In genomic region chr5:177402271-177403043, GRCh38 we compare ENCODE assay signal across 6 cellular contexts.
A peak's percentile ranks its signal among the peaks of the same experiment; 100 is the strongest.
DNase-seq lines count a peak whose midpoint lies in the region.

No MANE protein-coding gene starts in this region.

- DNase-seq in DMS53 (lab: John Stamatoyannopoulos, UW) (peak; percentile 98), NCI-H2107 (lab: John Stamatoyannopoulos, UW) (peak; percentile 30), NOMO-1 treated with dmso at 0.1 percent for 144 hours (lab: John Stamatoyannopoulos, UW; ENCODE audit: unreplicated experiment) (no peak)
- DNase-seq in activated T-cell treated with anti-CD3 and anti-CD28 coated beads, Interleukin-2, amount 50 U/mL, for 24 hours = peak; percentile 79

- H3K9me3 ChIP-seq in iPS-18c (ENCODE audit: control insufficient read depth, insufficient read depth, low read length) = peaks cover 2% of the 10 kb centered on the region

- H3K4me3 ChIP-seq in iPS-18c (ENCODE audit: insufficient read depth, low read depth, low read length) = peak overlapping the region; percentile 62; the same call in 1 of the 2 replicates

- H3K9me3 Mint-ChIP-seq in activated T-cell treated with anti-CD3 and anti-CD28 coated beads, Interleukin-2, amount 50 U/mL, for 24 hours = no peaks in the 10 kb centered on the region
- H3K9me3 Mint-ChIP-seq in stimulated activated naive CD8-positive, alpha-beta T cell treated with anti-CD3 and anti-CD28 coated beads, Interleukin-15, Interleukin-2, amounts not matched to agents 100 ng/mL and 50 ng/mL, for 24 hours = no peaks in the 10 kb centered on the region

- H3K4me1 Mint-ChIP-seq in activated T-cell treated with anti-CD3 and anti-CD28 coated beads, Interleukin-2, amount 50 U/mL, for 24 hours (ENCODE audit: low read depth) = peaks cover 33% of the 10 kb centered on the region
- H3K4me1 Mint-ChIP-seq in stimulated activated naive CD8-positive, alpha-beta T cell treated with anti-CD3 and anti-CD28 coated beads, Interleukin-15, Interleukin-2, amounts not matched to agents 100 ng/mL and 50 ng/mL, for 24 hours (ENCODE audit: low read depth) = peaks cover 37% of the 10 kb centered on the region

- H3K27ac Mint-ChIP-seq in activated T-cell treated with anti-CD3 and anti-CD28 coated beads, Interleukin-2, amount 50 U/mL, for 24 hours = peak overlapping the region; percentile 30
- no peak overlapping the region for H3K27ac Mint-ChIP-seq in stimulated activated naive CD8-positive, alpha-beta T cell treated with anti-CD3 and anti-CD28 coated beads, Interleukin-15, Interleukin-2, amounts not matched to agents 100 ng/mL and 50 ng/mL, for 24 hours

- H3K27me3 Mint-ChIP-seq in activated T-cell treated with anti-CD3 and anti-CD28 coated beads, Interleukin-2, amount 50 U/mL, for 24 hours = peaks cover 27% of the 10 kb centered on the region
- peaks cover 27% of the 10 kb centered on the region for H3K27me3 Mint-ChIP-seq in stimulated activated naive CD8-positive, alpha-beta T cell treated with anti-CD3 and anti-CD28 coated beads, Interleukin-15, Interleukin-2, amounts not matched to agents 100 ng/mL and 50 ng/mL, for 24 hours

- no peaks in the 10 kb centered on the region for H3K36me3 Mint-ChIP-seq in activated T-cell treated with anti-CD3 and anti-CD28 coated beads, Interleukin-2, amount 50 U/mL, for 24 hours (ENCODE audit: low read depth)
- no peaks in the 10 kb centered on the region for H3K36me3 Mint-ChIP-seq in stimulated activated naive CD8-positive, alpha-beta T cell treated with anti-CD3 and anti-CD28 coated beads, Interleukin-15, Interleukin-2, amounts not matched to agents 100 ng/mL and 50 ng/mL, for 24 hours (ENCODE audit: low read depth)

- H3K4me3 Mint-ChIP-seq in activated T-cell treated with anti-CD3 and anti-CD28 coated beads, Interleukin-2, amount 50 U/mL, for 24 hours = peak overlapping the region; percentile 77
- H3K4me3 Mint-ChIP-seq in stimulated activated naive CD8-positive, alpha-beta T cell treated with anti-CD3 and anti-CD28 coated beads, Interleukin-15, Interleukin-2, amounts not matched to agents 100 ng/mL and 50 ng/mL, for 24 hours = peak overlapping the region; percentile 74
